In genomic region chr10:44742169-44742732, GRCh38 we compare ENCODE assay signal across 15 cellular contexts.
"Had no signal": no experiment of that assay in that cellular context is flagged by ENCODE, and none has a peak within 500 bp of the region (broad histone marks: within the 10 kb centered on the region; RNA-seq: fewer than 3 reads in every experiment).

No MANE protein-coding gene starts in this region.

- H3K36me3 Mint-ChIP-seq: activated CD4-positive, alpha-beta memory T cell treated with anti-CD3 and anti-CD28 coated beads for 36 hours; activated naive CD8-positive, alpha-beta T cell; natural killer cell; stimulated activated naive B cell treated with anti-CD40 and anti-IgM and Interleukin-4, amounts not matched to agents 10 μg/mL and 1 μg/mL and 100 μg/mL, for 72 hours; WTC11 had no signal

- H3K9me3 ChIP-seq: esophagus squamous epithelium, sigmoid colon had no signal

- H3K27ac ChIP-seq: cardiac muscle cell, esophagus squamous epithelium, sigmoid colon, spleen, tibial nerve had no signal

- H3K9me3 Mint-ChIP-seq: activated CD4-positive, alpha-beta memory T cell treated with anti-CD3 and anti-CD28 coated beads for 36 hours; effector memory CD8-positive, alpha-beta T cell; T-helper 2 cell treated with Interferon-gamma antibody and Interleukin-4, amounts not matched to agents 5 μg/mL and 100 μg/mL, for 36 hours had no signal

- H3K36me3 ChIP-seq: cardiac muscle cell, esophagus squamous epithelium, sigmoid colon, spleen, tibial nerve had no signal

- H3K27me3 ChIP-seq: cardiac muscle cell, sigmoid colon, tibial nerve had no signal

- H3K4me3 Mint-ChIP-seq: activated CD4-positive, alpha-beta memory T cell treated with anti-CD3 and anti-CD28 coated beads for 36 hours; activated CD4-positive, alpha-beta T cell treated with anti-CD3 and anti-CD28 coated beads for 36 hours; activated naive CD8-positive, alpha-beta T cell; effector memory CD8-positive, alpha-beta T cell; natural killer cell; stimulated activated naive B cell treated with anti-CD40 and anti-IgM and Interleukin-4, amounts not matched to agents 10 μg/mL and 1 μg/mL and 100 μg/mL, for 72 hours; T-helper 2 cell treated with Interferon-gamma antibody and Interleukin-4, amounts not matched to agents 5 μg/mL and 100 μg/mL, for 36 hours; WTC11 had no signal

- FAIRE-seq: urothelium cell line had no signal

- H3K4me1 ChIP-seq: esophagus squamous epithelium, spleen, tibial nerve had no signal

- H3K4me3 ChIP-seq: cardiac muscle cell, esophagus squamous epithelium, sigmoid colon, spleen, tibial nerve had no signal

- DNase-seq: activated CD4-positive, alpha-beta memory T cell treated with anti-CD3 and anti-CD28 coated beads for 36 hours; activated CD4-positive, alpha-beta T cell treated with anti-CD3 and anti-CD28 coated beads for 36 hours; effector memory CD8-positive, alpha-beta T cell; esophagus squamous epithelium; mesenchymal stem cell; natural killer cell; sigmoid colon; spleen; stimulated activated naive B cell treated with anti-CD40 and anti-IgM and Interleukin-4, amounts not matched to agents 10 μg/mL and 1 μg/mL and 100 μg/mL, for 72 hours had no signal

- H3K4me1 Mint-ChIP-seq: activated CD4-positive, alpha-beta T cell treated with anti-CD3 and anti-CD28 coated beads for 36 hours; natural killer cell; stimulated activated naive B cell treated with anti-CD40 and anti-IgM and Interleukin-4, amounts not matched to agents 10 μg/mL and 1 μg/mL and 100 μg/mL, for 72 hours; WTC11 had no signal

- H3K27ac Mint-ChIP-seq: activated CD4-positive, alpha-beta memory T cell treated with anti-CD3 and anti-CD28 coated beads for 36 hours; activated CD4-positive, alpha-beta T cell treated with anti-CD3 and anti-CD28 coated beads for 36 hours; activated naive CD8-positive, alpha-beta T cell; effector memory CD8-positive, alpha-beta T cell; natural killer cell; stimulated activated naive B cell treated with anti-CD40 and anti-IgM and Interleukin-4, amounts not matched to agents 10 μg/mL and 1 μg/mL and 100 μg/mL, for 72 hours; T-helper 2 cell treated with Interferon-gamma antibody and Interleukin-4, amounts not matched to agents 5 μg/mL and 100 μg/mL, for 36 hours; WTC11 had no signal
